1 cellular context compared by ENCODE assay signal in the genomic region with DNA sequence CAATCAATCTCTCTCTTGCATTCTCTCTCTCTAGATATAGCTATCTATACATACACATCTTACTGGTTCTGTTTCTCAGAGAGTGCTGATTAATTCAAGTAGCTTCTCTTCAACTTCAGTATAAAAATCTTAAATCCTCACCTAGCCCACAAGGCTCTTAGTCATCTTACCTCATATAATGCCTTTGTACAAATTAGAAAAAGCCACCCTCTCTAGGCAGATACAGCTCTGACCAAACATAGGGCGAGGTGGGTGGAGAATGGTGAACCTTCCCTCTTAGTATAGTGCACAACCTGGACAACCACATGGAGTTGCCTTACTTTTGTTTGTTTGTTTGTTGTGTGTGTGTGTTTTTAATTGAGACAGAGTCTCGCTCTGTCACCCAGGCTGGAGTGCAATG.
TF ChIP-seq lines count a peak whose summit lies in the region.

No MANE protein-coding gene starts in this region.

TF ChIP-seq in SK-N-SH, 30 proteins besides CTCF, POLR2A, EP300 and RAD21 (continued from another document):
- TF ChIP-seq REST (IDR thresholded peaks at IDR 0.05; ENCODE audit: low read depth, low read length): no peak
- no peak for TF ChIP-seq RFX5 (IDR thresholded peaks at IDR 0.05; ENCODE audit: low read length)
- TF ChIP-seq, protein P1, sequence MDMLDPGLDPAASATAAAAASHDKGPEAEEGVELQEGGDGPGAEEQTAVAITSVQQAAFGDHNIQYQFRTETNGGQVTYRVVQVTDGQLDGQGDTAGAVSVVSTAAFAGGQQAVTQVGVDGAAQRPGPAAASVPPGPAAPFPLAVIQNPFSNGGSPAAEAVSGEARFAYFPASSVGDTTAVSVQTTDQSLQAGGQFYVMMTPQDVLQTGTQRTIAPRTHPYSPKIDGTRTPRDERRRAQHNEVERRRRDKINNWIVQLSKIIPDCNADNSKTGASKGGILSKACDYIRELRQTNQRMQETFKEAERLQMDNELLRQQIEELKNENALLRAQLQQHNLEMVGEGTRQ (IDR thresholded peaks at IDR 0.05; ENCODE audit: borderline replicate concordance, low read depth, low read length): no peak
- no peak for TF ChIP-seq CHD2 (IDR thresholded peaks at IDR 0.05; ENCODE audit: low read length, partially characterized antibody)
- no peak for TF ChIP-seq TEAD4 (IDR thresholded peaks at IDR 0.05; ENCODE audit: borderline replicate concordance, insufficient read depth)
- TF ChIP-seq TCF12 (IDR thresholded peaks at IDR 0.05): no peak
- TF ChIP-seq NFIC (IDR thresholded peaks at IDR 0.05; ENCODE audit: borderline replicate concordance): no peak
- no peak for TF ChIP-seq RXRA (IDR thresholded peaks at IDR 0.05; ENCODE audit: borderline replicate concordance, low read depth)
- TF ChIP-seq POLR2AphosphoS5 (IDR thresholded peaks at IDR 0.05; ENCODE audit: low read depth, low read length): no peak
- no peak for TF ChIP-seq ELF1 (IDR thresholded peaks at IDR 0.05)
TF ChIP-seq in SK-N-SH: peak in this region for 0.
